Comparison of ENCODE assay signal across 8 cellular contexts in the genomic region with DNA sequence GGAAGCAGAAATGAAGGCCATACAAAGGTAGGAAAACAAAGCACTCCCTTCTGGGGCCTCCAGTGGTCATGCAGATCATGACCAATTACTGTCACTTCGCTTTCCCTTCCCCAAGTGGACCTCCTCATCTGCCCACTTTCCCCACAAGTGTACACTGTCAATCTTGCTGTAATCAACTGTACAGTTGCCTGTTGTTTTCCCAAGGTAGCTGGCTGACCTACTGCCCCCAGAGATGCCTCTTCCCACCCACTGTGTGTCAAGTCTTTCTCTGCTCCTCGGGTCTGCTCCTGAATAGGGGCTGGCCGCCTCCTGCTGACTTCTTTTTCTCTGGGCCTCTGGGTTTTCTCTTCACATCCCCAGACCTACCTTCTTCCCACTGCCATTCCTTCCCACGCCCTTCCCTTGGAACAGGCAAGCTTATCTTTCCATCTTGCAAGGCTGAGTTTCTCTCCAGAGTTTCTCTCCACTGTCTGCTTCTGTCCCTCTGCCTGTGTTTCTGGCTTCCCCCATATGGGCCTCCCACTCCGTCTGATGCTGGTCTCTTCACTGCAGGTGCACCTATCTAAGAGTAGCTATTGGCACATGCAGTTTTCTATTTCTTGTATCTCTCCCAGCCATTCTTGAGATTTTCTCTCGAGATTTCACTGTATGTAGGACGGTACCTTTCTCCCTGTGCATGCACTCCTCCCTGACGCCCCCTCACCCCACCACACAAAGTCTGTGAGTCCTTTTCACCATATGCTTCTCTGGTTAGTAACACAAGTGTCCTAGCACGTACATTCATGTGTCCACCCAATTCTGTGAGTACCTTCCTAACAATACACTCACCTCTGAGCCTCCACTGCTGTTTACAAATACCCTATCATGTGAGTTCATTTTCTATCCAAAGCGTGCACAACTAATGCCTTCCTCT. TPM values are rescaled to one million over a fixed set of nuclear protein-coding genes. Genes with fewer than 3 reads are reported as not detected.
DNase-seq lines count a peak whose midpoint lies in the region; ATAC-seq and TF ChIP-seq lines count a peak whose summit lies in the region.

No MANE protein-coding gene starts in this region.

- no peak overlapping the region for H4K8ac ChIP-seq in trophoblast cell (ENCODE audit: low read depth, low read length)

- peak overlapping the region; percentile 84 for H3K4me2 ChIP-seq in trophoblast cell (ENCODE audit: low read length)

- no peaks in the 10 kb centered on the region for H3K27me3 ChIP-seq in trophoblast cell (ENCODE audit: insufficient read depth, low read length)

- no peaks in the 10 kb centered on the region for H3K36me3 ChIP-seq in trophoblast cell (ENCODE audit: control insufficient read depth in 1 of 2, insufficient read depth in 2 of 2, low read length in 2 of 2)

- no peak overlapping the region for H2BK120ac ChIP-seq in trophoblast cell (ENCODE audit: insufficient read depth, low read length, poor library complexity)

- no peak overlapping the region for H3K18ac ChIP-seq in trophoblast cell (ENCODE audit: low read length)

- DNase-seq in G401 (ENCODE audit: low spot score) (peak; percentile 34), RPMI8226 (peak; percentile 52), fibroblast of pulmonary artery (ENCODE audit: low read depth) (peak; percentile 35), trophoblast cell (peak; percentile 54 to 67), DMS 273 (lab: John Stamatoyannopoulos, UW; ENCODE audit: unreplicated experiment) (no peak), COR-L47 (lab: John Stamatoyannopoulos, UW) (no peak), NCI-H82 (lab: John Stamatoyannopoulos, UW) (no peak)

- H3K4ac ChIP-seq in trophoblast cell (ENCODE audit: low read depth, low read length): peak overlapping the region; percentile 17

- no peak overlapping the region for H3K9ac ChIP-seq in trophoblast cell (ENCODE audit: low read length)

- H3K14ac ChIP-seq in trophoblast cell (ENCODE audit: low read length): no peak overlapping the region

- no peak overlapping the region for H3K23ac ChIP-seq in trophoblast cell (ENCODE audit: low read length)

- no CpG with 5 or more reads among the region's 10 CpGs for WGBS in trophoblast cell (ENCODE audit: extremely low coverage, insufficient coverage, insufficient read length)

- H3K79me2 ChIP-seq in trophoblast cell (ENCODE audit: control insufficient read depth, insufficient read depth, low read length, poor library complexity): peaks cover 11% of the 10 kb centered on the region

- H3K4me3 ChIP-seq in fibroblast of pulmonary artery (replicated peaks; ENCODE audit: low read depth, low read length): peak overlapping the region; percentile 93
- no peak overlapping the region for H3K4me3 ChIP-seq in trophoblast cell (ENCODE audit: low read depth, low read length)

- H4K12ac ChIP-seq in trophoblast cell (ENCODE audit: low read depth, low read length): no peak overlapping the region

- H3K4me1 ChIP-seq in trophoblast cell (ENCODE audit: control insufficient read depth in 1 of 2, insufficient read depth in 2 of 2, low read length in 2 of 2): peaks cover 14 to 22% of the 10 kb centered on the region in 2 experiments

- in situ Hi-C loops in G401 (cut with HindIII; ENCODE audit: low sequenced_read_pairs): no loop called here

- H3K27ac ChIP-seq in trophoblast cell (ENCODE audit: low read depth, low read length): no peak overlapping the region

- no peak overlapping the region for H2AFZ ChIP-seq in trophoblast cell (ENCODE audit: insufficient read depth, low read length, poor library complexity)

- no peaks in the 10 kb centered on the region for H3K9me3 ChIP-seq in trophoblast cell (ENCODE audit: insufficient read depth, low read depth, low read length)

- no peak overlapping the region for H4K91ac ChIP-seq in trophoblast cell (ENCODE audit: low read depth, low read length)

- no peak for TF ChIP-seq CTCF in fibroblast of pulmonary artery (IDR thresholded peaks at IDR 0.05; ENCODE audit: low read length, missing control alignments)

- H2BK12ac ChIP-seq in trophoblast cell (ENCODE audit: low read length): no peak overlapping the region

- no peak for ATAC-seq in GM21825 (IDR thresholded peaks at IDR 0.05; ENCODE audit: unreplicated experiment)

- no peak overlapping the region for H2BK5ac ChIP-seq in trophoblast cell (ENCODE audit: low read depth, low read length, poor library complexity)

- peaks cover 15% of the 10 kb centered on the region for H3K79me1 ChIP-seq in trophoblast cell (ENCODE audit: low read length)

- no peak overlapping the region for H2AK5ac ChIP-seq in trophoblast cell (ENCODE audit: low read length)

RNA-seq across cellular contexts. Expression of gene ELL2, which starts 2.3 kb away (rescaled TPM):
- total RNA-seq in G401 (2014; rRNA removed; shearing (Covaris generic)): 0.54 and 1.5 TPM in 2 replicates
- polyA plus RNA-seq in trophoblast cell (2013): 19.8 and 20.7 TPM in 2 replicates

Comparison
In these comparisons a context has a peak if more than half of its experiments do, and no peak if none do; other contexts are left out.
1. DNase-seq: peak in G401 (single experiment), RPMI8226 (single experiment), fibroblast of pulmonary artery (single experiment) and trophoblast cell (2 of 2); none in DMS 273 (single experiment), COR-L47 (single experiment) and NCI-H82 (single experiment).